ENCODE assay signal across 1 cellular context in genomic region chr1:6521502-6521901, GRCh38.
TF ChIP-seq lines count a peak whose summit lies in the region.

No MANE protein-coding gene starts in this region.

TF ChIP-seq in endothelial cell of umbilical vein, 7 proteins besides CTCF, POLR2A, EP300 and RAD21:
- no peak for TF ChIP-seq MYC (IDR thresholded peaks at IDR 0.05; ENCODE audit: low read depth, low read length)
- TF ChIP-seq POLR2AphosphoS5 (IDR thresholded peaks at IDR 0.05; ENCODE audit: insufficient read depth, low read depth, low read length): no peak
- no peak for TF ChIP-seq JUN (IDR thresholded peaks at IDR 0.05; ENCODE audit: borderline replicate concordance, insufficient read depth, insufficient read length, low read depth)
- TF ChIP-seq GATA2 (IDR thresholded peaks at IDR 0.05; ENCODE audit: insufficient read depth, insufficient read length, low read depth, low read length): no peak
- no peak for TF ChIP-seq EZH2 (IDR thresholded peaks at IDR 0.05; ENCODE audit: borderline replicate concordance, low read depth, low read length, severe bottlenecking)
- no peak for TF ChIP-seq FOS (IDR thresholded peaks at IDR 0.05; ENCODE audit: borderline replicate concordance, insufficient read depth, low read length)
- TF ChIP-seq MAX (IDR thresholded peaks at IDR 0.05; ENCODE audit: insufficient read depth, insufficient read length): no peak
